ENCODE assay signal across 8 cellular contexts in the genomic region with DNA sequence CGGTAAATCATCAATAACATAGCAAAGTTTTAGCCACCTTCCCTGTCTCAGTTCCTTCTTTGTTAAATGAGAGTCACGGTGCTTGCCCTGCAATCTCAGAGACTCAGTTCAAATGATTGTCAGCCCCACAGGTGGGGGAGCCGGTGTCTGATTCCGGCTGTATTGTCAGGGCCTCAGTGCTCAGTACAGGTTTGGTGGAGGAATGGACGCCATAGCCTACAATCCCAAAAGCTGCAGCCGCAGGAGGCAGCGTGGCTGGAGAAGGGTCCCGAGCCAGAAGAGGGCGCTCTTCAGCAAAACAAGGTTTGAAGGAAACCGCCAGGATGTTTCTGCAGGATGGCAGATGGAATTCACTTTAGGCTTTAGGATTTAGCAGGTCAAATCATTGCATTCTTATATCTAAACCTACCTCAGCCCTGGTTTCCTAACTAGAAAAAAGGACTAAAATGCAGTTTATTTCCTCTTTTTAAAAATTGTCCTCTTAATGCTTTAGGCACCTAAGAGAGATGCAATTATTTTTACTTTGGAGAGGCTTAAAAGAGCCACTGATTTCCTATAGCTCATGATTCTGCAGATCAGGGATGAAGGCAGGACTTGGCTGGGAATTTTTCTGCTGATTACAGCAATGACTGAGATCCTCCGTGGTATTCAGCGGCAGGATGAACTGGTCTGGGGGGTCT. TPM values are rescaled to one million over a fixed set of nuclear protein-coding genes. Genes with fewer than 3 reads are reported as not detected.
A peak's percentile ranks its signal among the peaks of the same experiment; 100 is the strongest.
DNase-seq lines count a peak whose midpoint lies in the region; ATAC-seq and TF ChIP-seq lines count a peak whose summit lies in the region.

No MANE protein-coding gene starts in this region.

- H3K27ac ChIP-seq in MM.1S (ENCODE audit: low read length): no peak overlapping the region
- H3K27ac ChIP-seq in neuronal stem cell (replicated peaks; ENCODE audit: low read length): no peak overlapping the region
- H3K27ac ChIP-seq in tibial nerve: no peak overlapping the region

- no peak overlapping the region for H3K18ac ChIP-seq in neuronal stem cell (ENCODE audit: low read length)

- no CpG with 5 or more reads among the region's 12 CpGs for WGBS in neuronal stem cell (ENCODE audit: extremely low coverage in 2 of 2, insufficient read length in 2 of 2, insufficient replicate concordance in 1 of 2), 2 donors
- WGBS in tibial nerve, 2 donors: 15 to 16% methylated on average over 12 of the region's 12 CpGs

- no peaks in the 10 kb centered on the region for H3K79me2 ChIP-seq in MM.1S (ENCODE audit: low read length)

- H3K23ac ChIP-seq in neuronal stem cell (ENCODE audit: low read depth, low read length, poor library complexity): no peak overlapping the region

- H2AK5ac ChIP-seq in neuronal stem cell (ENCODE audit: low read depth, low read length): no peak overlapping the region

- H3K36me3 ChIP-seq in MM.1S (replicated peaks; ENCODE audit: insufficient read depth, low read length) (no peaks in the 10 kb centered on the region), neuronal stem cell (replicated peaks in 1 of 2; ENCODE audit: control insufficient read depth in 2 of 2, insufficient read depth in 2 of 2, low read length in 2 of 2) (no peaks in the 10 kb centered on the region), tibial nerve (no peaks in the 10 kb centered on the region)

- no peaks in the 10 kb centered on the region for H3F3A ChIP-seq in MM.1S (ENCODE audit: insufficient read depth, low read length)

- peaks cover 11% of the 10 kb centered on the region for H3K4me1 Mint-ChIP-seq in activated T-helper 17 cell treated with anti-CD3 and anti-CD28 coated beads, Interleukin-2, amount 50 U/mL, for 72 hours

- peak in 1 of 2 donors; percentile 39 for TF ChIP-seq EP300 in tibial nerve (IDR thresholded peaks at IDR 0.05)

- H3K27ac Mint-ChIP-seq in activated T-helper 17 cell treated with anti-CD3 and anti-CD28 coated beads, Interleukin-2, amount 50 U/mL, for 72 hours: no peak overlapping the region

- H3K4me1 ChIP-seq in MM.1S (ENCODE audit: low read length): no peaks in the 10 kb centered on the region
- H3K4me1 ChIP-seq in neuronal stem cell (ENCODE audit: control insufficient read depth in 2 of 2, insufficient read depth in 1 of 2, low read depth in 1 of 2, low read length in 2 of 2): peaks cover 7 to 13% of the 10 kb centered on the region in 2 donors
- peaks cover 0 to 33% (median 4%) of the 10 kb centered on the region in 4 donors for H3K4me1 ChIP-seq in tibial nerve

- peak overlapping the region; percentile 34 for H4K91ac ChIP-seq in neuronal stem cell (ENCODE audit: low read depth, low read length, poor library complexity)

- TF ChIP-seq POLR2A in tibial nerve (IDR thresholded peaks at IDR 0.05): no peak

- H3K9me2 ChIP-seq in MM.1S (replicated peaks; ENCODE audit: insufficient read depth, low read length): no peaks in the 10 kb centered on the region

- no peak overlapping the region for H3K4me3 ChIP-seq in MM.1S (ENCODE audit: low read length)
- H3K4me3 ChIP-seq in neuronal stem cell (ENCODE audit: low read length in 2 of 2): no peak overlapping the region
- no peak overlapping the region for H3K4me3 ChIP-seq in tibial nerve

- no peaks in the 10 kb centered on the region for H3K27me3 Mint-ChIP-seq in activated T-helper 17 cell treated with anti-CD3 and anti-CD28 coated beads, Interleukin-2, amount 50 U/mL, for 72 hours

- H2BK12ac ChIP-seq in neuronal stem cell (ENCODE audit: low read length): peak overlapping the region; percentile 14

- H3K9ac ChIP-seq in MM.1S (ENCODE audit: low read length): no peak overlapping the region
- H3K9ac ChIP-seq in neuronal stem cell (ENCODE audit: low read depth, low read length, poor library complexity): no peak overlapping the region

- DNase-seq in ELF-1 (ENCODE audit: low read depth, low spot score) (peak; percentile 93), MM.1S (peak; percentile 44), RPMI8226 (peak; percentile 67), fibroblast of the conjunctiva (ENCODE audit: low read depth) (peak; percentile 68), neuronal stem cell (ENCODE audit: low spot score) (peak; percentile 90), tibial nerve (ENCODE audit: low spot score in 2 of 2) (peak; percentile 81 to 93)

- no peaks in the 10 kb centered on the region for H3K79me1 ChIP-seq in neuronal stem cell (ENCODE audit: low read depth, low read length)

- no peak overlapping the region for H3K14ac ChIP-seq in neuronal stem cell (ENCODE audit: low read length)

- H2BK5ac ChIP-seq in neuronal stem cell (ENCODE audit: low read length): no peak overlapping the region

- peak; percentile 83 for ATAC-seq in activated T-helper 17 cell treated with anti-CD3 and anti-CD28 coated beads, Interleukin-2, amount 50 U/mL, for 72 hours (replicated peaks)
- no peak for ATAC-seq in GM21723 (IDR thresholded peaks at IDR 0.05; ENCODE audit: unreplicated experiment)

- no peak overlapping the region for H3K4me3 Mint-ChIP-seq in activated T-helper 17 cell treated with anti-CD3 and anti-CD28 coated beads, Interleukin-2, amount 50 U/mL, for 72 hours

- H2BK15ac ChIP-seq in neuronal stem cell (ENCODE audit: low read length): no peak overlapping the region

- H2AFZ ChIP-seq in MM.1S (ENCODE audit: low read length): peak overlapping the region; percentile 51; the same call in 1 of the 2 replicates
- peak overlapping the region; percentile 78 for H2AFZ ChIP-seq in neuronal stem cell (ENCODE audit: low read length)

- H3K4me2 ChIP-seq in MM.1S (ENCODE audit: low read depth, low read length) (no peak overlapping the region), neuronal stem cell (ENCODE audit: insufficient read depth, low read length, poor library complexity, severe bottlenecking) (no peak overlapping the region)

- no peak overlapping the region for H2BK120ac ChIP-seq in neuronal stem cell (ENCODE audit: low read depth, low read length)

- no peaks in the 10 kb centered on the region for H3K9me3 Mint-ChIP-seq in activated T-helper 17 cell treated with anti-CD3 and anti-CD28 coated beads, Interleukin-2, amount 50 U/mL, for 72 hours

- no peaks in the 10 kb centered on the region for H3K9me3 ChIP-seq in MM.1S (replicated peaks; ENCODE audit: insufficient read depth, low read length)
- no peaks in the 10 kb centered on the region for H3K9me3 ChIP-seq in neuronal stem cell (replicated peaks in 1 of 2; ENCODE audit: control insufficient read depth in 2 of 2, insufficient read depth in 1 of 2, low read depth in 1 of 2, low read length in 2 of 2)
- no peaks in the 10 kb centered on the region for H3K9me3 ChIP-seq in tibial nerve

- no peaks in the 10 kb centered on the region for H4K20me1 ChIP-seq in MM.1S (ENCODE audit: insufficient read depth, low read length)

- H3K27me3 ChIP-seq in MM.1S (replicated peaks; ENCODE audit: insufficient read depth, low read length): no peaks in the 10 kb centered on the region
- H3K27me3 ChIP-seq in neuronal stem cell (ENCODE audit: control insufficient read depth in 3 of 3, insufficient read depth in 3 of 3, low read depth in 1 of 3, low read length in 3 of 3): no peaks in the 10 kb centered on the region
- H3K27me3 ChIP-seq in tibial nerve: no peaks in the 10 kb centered on the region

- H4K8ac ChIP-seq in neuronal stem cell (ENCODE audit: low read depth, low read length): no peak overlapping the region

- no peak overlapping the region for H3K4ac ChIP-seq in neuronal stem cell (ENCODE audit: low read length)

- H3K36me3 Mint-ChIP-seq in activated T-helper 17 cell treated with anti-CD3 and anti-CD28 coated beads, Interleukin-2, amount 50 U/mL, for 72 hours (ENCODE audit: low read depth): no peaks in the 10 kb centered on the region

- TF ChIP-seq CTCF in MM.1S (IDR thresholded peaks at IDR 0.05; ENCODE audit: low read length) (peak; percentile 67), tibial nerve (IDR thresholded peaks at IDR 0.05) (peak; percentile 83 to 94 (median 88))

RNA-seq across cellular contexts. Expression of a gene that starts 29.2 kb away (rescaled TPM):
- 10 to 100 TPM; 31.7 to 86.3 TPM for total RNA-seq in activated T-helper 17 cell treated with anti-CD3 and anti-CD28 coated beads, Interleukin-2, amount 50 U/mL, for 72 hours
- 20.4 TPM for polyA plus RNA-seq in neuronal stem cell (2013, experiment 1 of 2)
- polyA plus RNA-seq in neuronal stem cell (2013, experiment 2 of 2): 21.0 TPM
- 1,000 to 10,000 TPM in 1 of 4 donors, 100 to 1,000 TPM in 3; 373 to 1,352 (median 619) TPM for total RNA-seq in tibial nerve

Comparison
In these comparisons a context has a peak if more than half of its experiments do, and no peak if none do; other contexts are left out.
1. RNA of a gene that starts 29.2 kb away (total RNA-seq): 373 to 1,352 TPM in tibial nerve; 31.7 to 86.3 TPM in activated T-helper 17 cell treated with anti-CD3 and anti-CD28 coated beads, Interleukin-2, amount 50 U/mL, for 72 hours; every median in the first group is over 4 times any median in the second.
2. Peak in every context shown above with its lines, with median percentiles within 50 percentile points of each other: DNase-seq.